In the genomic region with DNA sequence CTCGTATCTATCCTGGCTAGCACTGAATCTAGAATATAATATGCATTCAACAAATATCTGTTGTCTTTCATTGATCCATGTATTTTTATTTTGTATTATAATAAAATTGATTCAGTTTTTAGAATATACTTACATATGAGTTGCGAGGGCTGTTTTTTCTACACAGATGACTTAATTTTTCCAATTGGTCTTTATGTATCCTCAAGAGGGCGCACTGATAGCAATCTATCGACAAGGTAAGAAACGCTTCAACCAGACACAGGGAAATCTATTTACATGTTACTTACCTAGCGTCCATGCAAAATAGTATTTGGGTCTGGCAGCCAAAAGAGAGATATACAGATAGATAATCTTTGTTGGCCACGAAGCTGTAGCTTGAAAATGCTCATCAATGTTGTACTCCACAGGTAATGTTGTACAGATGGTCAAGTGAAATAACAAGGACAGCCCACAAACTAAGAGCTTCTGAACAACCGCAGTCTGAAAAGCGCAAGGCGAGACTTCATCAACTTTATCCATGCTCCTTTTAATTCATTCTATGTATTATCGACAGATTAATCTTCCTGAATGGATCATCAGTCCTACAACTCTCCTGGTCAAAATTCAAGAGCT, we compare ENCODE assay signal across 8 cellular contexts. TPM values are rescaled to one million over a fixed set of nuclear protein-coding genes. Genes with fewer than 3 reads are reported as not detected.
DNase-seq lines count a peak whose midpoint lies in the region; ATAC-seq and TF ChIP-seq lines count a peak whose summit lies in the region.

No MANE protein-coding gene starts in this region.

- CTCF ChIA-PET in Caco-2 (lab: Charles Lee) = interaction anchor here (0.8 to 2.0 kb wide), 4 partner anchors 114 to 270 kb away, joined by 3 to 6 read pairs (median 4); no protein-coding TSS in a partner anchor
- CTCF ChIA-PET in HEK293T (lab: Yijun Ruan, JAX) = interaction anchor here (0.7 to 1.9 kb wide), 7 partner anchors 9 to 267 kb away, joined by 3 to 6 read pairs (median 4); no protein-coding TSS in a partner anchor

- H3K27ac Mint-ChIP-seq in Caco-2 (ENCODE audit: unreplicated experiment) (no peak overlapping the region), chondrocyte (ENCODE audit: unreplicated experiment) (no peak overlapping the region)

- TF ChIP-seq CTCF in Caco-2 (IDR thresholded peaks at IDR 0.05; ENCODE audit: insufficient read depth in 1 of 2, low read depth in 1 of 2, low read length in 1 of 2, severe bottlenecking in 1 of 2, unreplicated experiment in 1 of 2) = peak; percentile 42 to 71
- TF ChIP-seq CTCF in chondrocyte (IDR thresholded peaks at IDR 0.05) = peak; percentile 91
- peak; percentile 28 for TF ChIP-seq CTCF in mucosa of descending colon (IDR thresholded peaks at IDR 0.05)

- BruUV-seq in Caco-2 (replicated peaks; lab: Mats Ljungman, UMichigan) = no TSS peak

- POLR2A ChIA-PET in Caco-2 (lab: Charles Lee) = no interaction called here
- POLR2A ChIA-PET in HEK293T (lab: Yijun Ruan, JAX) = no interaction called here

- H3K36me3 Mint-ChIP-seq in Caco-2 (ENCODE audit: insufficient read depth, unreplicated experiment) (no peaks in the 10 kb centered on the region), chondrocyte (ENCODE audit: low read depth) (peaks cover 9% of the 10 kb centered on the region)

- no peaks in the 10 kb centered on the region for H3K4me1 Mint-ChIP-seq in Caco-2 (ENCODE audit: low read depth, unreplicated experiment)
- H3K4me1 Mint-ChIP-seq in chondrocyte (ENCODE audit: low read depth) = no peaks in the 10 kb centered on the region

- no peaks in the 10 kb centered on the region for H3K27me3 Mint-ChIP-seq in Caco-2 (ENCODE audit: insufficient read depth, unreplicated experiment)
- H3K27me3 Mint-ChIP-seq in chondrocyte (ENCODE audit: low read depth) = no peaks in the 10 kb centered on the region

- DNase-seq in Caco-2 (peak in 1 of 2 experiments; percentile 43), HEK293T (ENCODE audit: extremely low spot score) (peak; percentile 32), NCI-H526 treated with DMSO at 0.1 percent for 48 hours (lab: John Stamatoyannopoulos, UW) (peak; percentile 88), chondrocyte (ENCODE audit: low spot score) (no peak), mucosa of descending colon (peak in 1 of 3 donors; percentile 34), activated gamma-delta T cell (lab: John Stamatoyannopoulos, UW) (no peak)

- H3K4me3 ChIP-seq in Caco-2 (ENCODE audit: low read depth, low read length) (no peak overlapping the region), mucosa of descending colon (no peak overlapping the region)

- no peaks in the 10 kb centered on the region for H3K9me3 ChIP-seq in Caco-2
- H3K9me3 ChIP-seq in mucosa of descending colon = no peaks in the 10 kb centered on the region

- no peaks in the 10 kb centered on the region for H3K27me3 ChIP-seq in Caco-2 (replicated peaks; ENCODE audit: control insufficient read depth, insufficient read depth, low read length)

- H3K9me3 Mint-ChIP-seq in Caco-2 (ENCODE audit: unreplicated experiment) (no peaks in the 10 kb centered on the region), chondrocyte (ENCODE audit: low read depth) (no peaks in the 10 kb centered on the region)

- H3K4me1 ChIP-seq in Caco-2 (no peaks in the 10 kb centered on the region), mucosa of descending colon (ENCODE audit: low read depth) (no peaks in the 10 kb centered on the region)

- intact Hi-C loops in Caco-2 (cut with micrococcal nuclease; ENCODE audit: unreplicated experiment) (loop anchor here (1.0 to 5.0 kb wide), 4 partner anchors 113 to 266 kb away; a partner anchor contains a TSS), mucosa of descending colon (cut with DNase I, micrococcal nuclease) (loop anchor here in 1 of 2 donors (5.0 kb wide), 1 partner anchor 264 kb away; no protein-coding TSS in a partner anchor)

- H3K4me3 Mint-ChIP-seq in Caco-2 (ENCODE audit: unreplicated experiment) (no peak overlapping the region), chondrocyte (ENCODE audit: unreplicated experiment) (no peak overlapping the region)

- H3K36me3 ChIP-seq in Caco-2 (ENCODE audit: control insufficient read depth, insufficient read depth, low read length) (no peaks in the 10 kb centered on the region), mucosa of descending colon (ENCODE audit: low read depth) (no peaks in the 10 kb centered on the region)

- ATAC-seq in mucosa of descending colon = peak; percentile 74
- no peak for ATAC-seq in HG03442 (IDR thresholded peaks at IDR 0.05; ENCODE audit: unreplicated experiment)
- ATAC-seq in HG02588 (IDR thresholded peaks at IDR 0.05; ENCODE audit: unreplicated experiment) = no peak

TF ChIP-seq in HEK293T, 16 proteins besides CTCF, POLR2A, EP300 and RAD21:
- TF ChIP-seq SP1 (IDR thresholded peaks at IDR 0.05) = no peak
- no peak for TF ChIP-seq FOXM1 (IDR thresholded peaks at IDR 0.05; ENCODE audit: borderline replicate concordance)
- no peak for TF ChIP-seq HDGF (IDR thresholded peaks at IDR 0.05; ENCODE audit: borderline replicate concordance)
- 0 out of 2 replicates have a peak, but pooled peaks have one; percentile 19 for TF ChIP-seq ZNF384 (IDR thresholded peaks at IDR 0.05)

RNA-seq across cellular contexts. Expression of a gene that starts 35.5 kb away (rescaled TPM):
- total RNA-seq in Caco-2 (2022) = 32.3 and 32.8 TPM in 2 replicates
- total RNA-seq in chondrocyte = 65.2 to 68.2 TPM (median 66.3 TPM) in 3 replicates
- 10 to 100 TPM; 54.8 to 69.6 (median 55.9) TPM for total RNA-seq in mucosa of descending colon

Comparison
In these comparisons a context has a peak if more than half of its experiments do, and no peak if none do; other contexts are left out.
1. DNase-seq: peak in HEK293T (single experiment) and NCI-H526 treated with DMSO at 0.1 percent for 48 hours (single experiment); none in chondrocyte (single experiment) and activated gamma-delta T cell (single experiment).
2. CTCF ChIP-seq: peak in every context shown above with its lines; median percentile 91 in chondrocyte; 56 in Caco-2; 28 in mucosa of descending colon.